18 cellular contexts compared by ENCODE assay signal in genomic region chr20:905999-906520, GRCh38. TPM values are rescaled to one million over a fixed set of nuclear protein-coding genes. Genes with fewer than 3 reads are reported as not detected.
"Had no signal": no experiment of that assay in that cellular context is flagged by ENCODE, and none has a peak within 500 bp of the region (broad histone marks: within the 10 kb centered on the region; RNA-seq: fewer than 3 reads in every experiment).

No MANE protein-coding gene starts in this region.

- H3K27ac ChIP-seq: neutrophil, tibial nerve, vagina had no signal

- H3K9me3 ChIP-seq: neutrophil, tibial nerve, vagina had no signal

- H3K27me3 ChIP-seq: neutrophil, tibial nerve, vagina had no signal

- H3K4me3 ChIP-seq: coronary artery, lung, tibial nerve, vagina had no signal

- H3K36me3 ChIP-seq: neutrophil, tibial nerve, vagina had no signal

- DNase-seq: activated CD4-positive, alpha-beta T cell treated with anti-CD3 and anti-CD28 coated beads, Interleukin-2, amount 10 ng/mL, durations not matched to agents 24 days and 14 days; activated CD8-positive, alpha-beta memory T cell treated with anti-CD3 and anti-CD28 coated beads, Interleukin-2, amount 50 U/mL, for 48 hours; activated effector memory CD4-positive, alpha-beta T cell treated with Interleukin-2 at 50 U/mL for 16 hours; activated naive CD4-positive, alpha-beta T cell treated with anti-CD3 and anti-CD28 coated beads, Interleukin-2, amount 10 ng/mL, durations not matched to agents 7 days and 5 days; activated naive CD8-positive, alpha-beta T cell treated with anti-CD3 and anti-CD28 coated beads, Interleukin-2, amount 50 U/mL, for 24 hours; activated T-cell treated with anti-CD3 and anti-CD28 coated beads, Interleukin-2, amount 50 U/mL, for 48 hours; erythroblast; foreskin melanocyte; retina; stimulated activated CD4-positive, alpha-beta T cell treated with anti-CD3 and anti-CD28 coated beads, Interleukin-2, amount 100 ng/mL, for 24 hours; stimulated activated naive CD4-positive, alpha-beta T cell treated with Interleukin-2 at 50 U/mL for 16 hours; T1000 had no signal

RNA-seq across cellular contexts. Expression of gene ANGPT4, which starts 10.1 kb away (rescaled TPM):
- total RNA-seq: activated CD4-positive, alpha-beta T cell treated with anti-CD3 and anti-CD28 coated beads, Interleukin-2, amount 10 ng/mL, durations not matched to agents 24 days and 14 days; natural killer cell treated with Interleukin-12 subunit alpha and Interleukin-12 subunit beta and Interleukin-15 and Interleukin-18, amount 100 ng/mL, for 72 hours had no signal
